ENCODE assay signal across 10 cellular contexts in genomic region chr1:198671136-198671535, GRCh38. TPM values are rescaled to one million over a fixed set of nuclear protein-coding genes. Genes with fewer than 3 reads are reported as not detected.
DNase-seq lines count a peak whose midpoint lies in the region; ATAC-seq, FAIRE-seq and TF ChIP-seq lines count a peak whose summit lies in the region.
"Had no signal": no experiment of that assay in that cellular context is flagged by ENCODE, and none has a peak within 500 bp of the region (broad histone marks: within the 10 kb centered on the region; RNA-seq: fewer than 3 reads in every experiment).

No MANE protein-coding gene starts in this region.

- peaks cover 61 to 64% of the 10 kb centered on the region in 2 donors for H3K36me3 Mint-ChIP-seq in CD14-positive monocyte
- peaks cover 9% of the 10 kb centered on the region for H3K36me3 Mint-ChIP-seq in IgD-negative memory B cell
- H3K36me3 Mint-ChIP-seq in activated CD8-positive, alpha-beta T cell treated with anti-CD3 and anti-CD28 coated beads, Interleukin-2, amount 10 ng/mL, durations not matched to agents 7 days and 5 days (ENCODE audit: low read depth), result peaks cover 79% of the 10 kb centered on the region

- H3K27me3 Mint-ChIP-seq in CD14-positive monocyte (ENCODE audit: low read depth in 3 of 3), result peaks cover 0 to 1% (median 0%) of the 10 kb centered on the region in 3 donors
- no peaks in the 10 kb centered on the region for H3K27me3 Mint-ChIP-seq in IgD-negative memory B cell
- H3K27me3 Mint-ChIP-seq in activated CD8-positive, alpha-beta T cell treated with anti-CD3 and anti-CD28 coated beads, Interleukin-2, amount 10 ng/mL, durations not matched to agents 7 days and 5 days (ENCODE audit: low read depth), result no peaks in the 10 kb centered on the region

- DNase-seq in CD14-positive monocyte (ENCODE audit: low spot score) (no peak), EL (no peak), H54 (ENCODE audit: insufficient read length, low spot score) (no peak), RWPE1 (ENCODE audit: low spot score) (no peak), coronary artery (ENCODE audit: low spot score) (no peak)
- no peak for DNase-seq in activated CD8-positive, alpha-beta T cell treated with anti-CD3 and anti-CD28 coated beads, Interleukin-2, amount 10 ng/mL, durations not matched to agents 7 days and 5 days
- DNase-seq: colonic mucosa had no signal

- H3K27ac Mint-ChIP-seq in CD14-positive monocyte, result peak overlapping the region; percentile 63 to 96 (median 84)
- H3K27ac Mint-ChIP-seq in IgD-negative memory B cell, result peak overlapping the region; percentile 55 to 87 (median 76)
- peak overlapping the region; percentile 82 for H3K27ac Mint-ChIP-seq in activated CD8-positive, alpha-beta T cell treated with anti-CD3 and anti-CD28 coated beads, Interleukin-2, amount 10 ng/mL, durations not matched to agents 7 days and 5 days

- TF ChIP-seq CTCF in CD14-positive monocyte (IDR thresholded peaks at IDR 0.05), result no peak
- TF ChIP-seq CTCF in RWPE1 (conservative IDR thresholded peaks at IDR 0.05; ENCODE audit: low read depth), result no peak
- TF ChIP-seq CTCF in coronary artery (IDR thresholded peaks at IDR 0.05), result no peak

- H3K4me1 Mint-ChIP-seq in CD14-positive monocyte (peaks cover 73% of the 10 kb centered on the region), IgD-negative memory B cell (peaks cover 45 to 81% (median 67%) of the 10 kb centered on the region in 3 donors)
- peaks cover 82% of the 10 kb centered on the region for H3K4me1 Mint-ChIP-seq in activated CD8-positive, alpha-beta T cell treated with anti-CD3 and anti-CD28 coated beads, Interleukin-2, amount 10 ng/mL, durations not matched to agents 7 days and 5 days (ENCODE audit: low read depth)

- H3K4me3 Mint-ChIP-seq in CD14-positive monocyte (peak overlapping the region; percentile 40 to 52), IgD-negative memory B cell (peak overlapping the region; percentile 41 to 56 (median 42))
- peak overlapping the region; percentile 35 for H3K4me3 Mint-ChIP-seq in activated CD8-positive, alpha-beta T cell treated with anti-CD3 and anti-CD28 coated beads, Interleukin-2, amount 10 ng/mL, durations not matched to agents 7 days and 5 days

- intact Hi-C loops in CD14-positive monocyte (cut with micrococcal nuclease), result no loop called here

- CTCF ChIA-PET in activated CD8-positive, alpha-beta T cell treated with anti-CD3 and anti-CD28 coated beads, Interleukin-2, amount 10 ng/mL, durations not matched to agents 7 days and 5 days (lab: Charles Lee), result interaction anchor here (1.1 to 2.6 kb wide), 3 partner anchors 10 to 151 kb away, joined by 3 to 6 read pairs (median 5); no protein-coding TSS in a partner anchor
- CTCF ChIA-PET in RWPE1 (lab: Yijun Ruan, JAX), result interaction anchor here (1.3 kb wide), 1 partner anchor 12 kb away, joined by 5 read pairs; no protein-coding TSS in a partner anchor

- POLR2A ChIA-PET in activated CD8-positive, alpha-beta T cell treated with anti-CD3 and anti-CD28 coated beads, Interleukin-2, amount 10 ng/mL, durations not matched to agents 7 days and 5 days (lab: Charles Lee), result interaction anchor here (1.2 kb wide), 1 partner anchor 14 kb away, joined by 3 read pairs; no protein-coding TSS in a partner anchor
- POLR2A ChIA-PET in RWPE1 (lab: Yijun Ruan, JAX; ENCODE audit: low non-redundant PET), result no interaction called here

- FAIRE-seq in H54 (lab: Jason Lieb, UNC), result no peak

- H3K9me3 Mint-ChIP-seq in CD14-positive monocyte (no peaks in the 10 kb centered on the region), IgD-negative memory B cell (no peaks in the 10 kb centered on the region)
- H3K9me3 Mint-ChIP-seq in activated CD8-positive, alpha-beta T cell treated with anti-CD3 and anti-CD28 coated beads, Interleukin-2, amount 10 ng/mL, durations not matched to agents 7 days and 5 days (ENCODE audit: insufficient read depth), result no peaks in the 10 kb centered on the region

- TF ChIP-seq POLR2A in H54 (IDR thresholded peaks at IDR 0.05; ENCODE audit: low read depth, low read length), result no peak

- no peak overlapping the region for H3K4me3 ChIP-seq in coronary artery
- H3K4me3 ChIP-seq: colonic mucosa, right atrium auricular region had no signal

- ATAC-seq in GM18909 (IDR thresholded peaks at IDR 0.05; ENCODE audit: poor library complexity, unreplicated experiment), result peak; percentile 53
- ATAC-seq in activated CD8-positive, alpha-beta T cell treated with anti-CD3 and anti-CD28 coated beads, Interleukin-2, amount 10 ng/mL, durations not matched to agents 7 days and 5 days, result no peak

- H3K27ac ChIP-seq in RWPE1, result no peak overlapping the region
- no peak overlapping the region for H3K27ac ChIP-seq in coronary artery
- H3K27ac ChIP-seq: colonic mucosa, right atrium auricular region had no signal

RNA-seq across cellular contexts. Expression of gene PTPRC, which starts 32.3 kb away (rescaled TPM):
- polyA plus RNA-seq in CD14-positive monocyte (100 to 1,000 TPM; 667 to 992 TPM), IgD-negative memory B cell (744 TPM)
- total RNA-seq in activated CD8-positive, alpha-beta T cell treated with anti-CD3 and anti-CD28 coated beads, Interleukin-2, amount 10 ng/mL, durations not matched to agents 7 days and 5 days, result 100 to 1,000 TPM; 604 to 619 TPM
